In genomic region chr11:118997627-118998387, GRCh38 we compare ENCODE assay signal across 1 cellular context.
TF ChIP-seq lines count a peak whose summit lies in the region.

Gene CENATAC, plus strand, starts transcription at chr11:118998138. Its CDS starts 60 bp downstream, at chr11:118998198.

TF ChIP-seq in GM12878, 131 proteins besides CTCF, POLR2A, EP300 and RAD21 (continued from another document and continues in another):
- TF ChIP-seq PBX3 (IDR thresholded peaks at IDR 0.05; ENCODE audit: insufficient replicate concordance, low read depth, low read length) (no peak), TAF1 (IDR thresholded peaks at IDR 0.05; ENCODE audit: borderline replicate concordance, low read depth, low read length) (0 out of 2 replicates have a peak, but pooled peaks have one; percentile 50), RUNX3 (IDR thresholded peaks at IDR 0.05; ENCODE audit: low read length) (peak; percentile 64), NR2C2 (IDR thresholded peaks at IDR 0.05; ENCODE audit: borderline replicate concordance, control insufficient read depth, insufficient read length, low read depth) (peak; percentile 85), E4F1 (IDR thresholded peaks at IDR 0.05; ENCODE audit: borderline replicate concordance, partially characterized antibody) (no peak), NR2F1 (conservative IDR thresholded peaks at IDR 0.05) (peak; percentile 100), KLF5 (IDR thresholded peaks at IDR 0.05; ENCODE audit: partially characterized antibody) (peak; percentile 23), BCLAF1 (IDR thresholded peaks at IDR 0.05) (no peak), SPI1 (IDR thresholded peaks at IDR 0.05; ENCODE audit: borderline replicate concordance, insufficient read depth, low read depth, low read length) (no peak), IKZF2 (IDR thresholded peaks at IDR 0.05) (no peak; a peak in 1 of 4 replicates), ZNF687 (IDR thresholded peaks at IDR 0.05) (peak; percentile 93), IRF3 (IDR thresholded peaks at IDR 0.05) (no peak; the same call in 1 of the 2 replicates), CEBPZ (IDR thresholded peaks at IDR 0.05; ENCODE audit: low read depth, low read length) (no peak), SIX5 (IDR thresholded peaks at IDR 0.05; ENCODE audit: low read depth, low read length, severe bottlenecking) (no peak), TARDBP (IDR thresholded peaks at IDR 0.05; ENCODE audit: borderline replicate concordance) (0 out of 2 replicates have a peak, but pooled peaks have one; percentile 25), POU2F2 (IDR thresholded peaks at IDR 0.05; ENCODE audit: borderline replicate concordance, low read depth, low read length) (0 out of 3 replicates have a peak, but pooled peaks have one; percentile 37), BMI1 (IDR thresholded peaks at IDR 0.05; ENCODE audit: borderline replicate concordance) (no peak), PKNOX1 (IDR thresholded peaks at IDR 0.05) (peak; percentile 67), KDM1A (IDR thresholded peaks at IDR 0.05; ENCODE audit: borderline replicate concordance) (no peak), SRF (IDR thresholded peaks at IDR 0.05; ENCODE audit: low read depth in 2 of 2, low read length in 2 of 2) (no peak), NR2C1 (IDR thresholded peaks at IDR 0.05) (peak; percentile 99), NRF1 (conservative IDR thresholded peaks at IDR 0.05; ENCODE audit: low read depth, low read length) (peak; percentile 30), YY1 (IDR thresholded peaks at IDR 0.05; ENCODE audit: low read depth, low read length) (peak; percentile 81), MAX (IDR thresholded peaks at IDR 0.05; ENCODE audit: low read depth, low read length) (peak; percentile 43; the same call in 1 of the 2 replicates), RELB (IDR thresholded peaks at IDR 0.05; ENCODE audit: low read depth) (peak; percentile 48; the same call in 1 of the 2 replicates), EED (IDR thresholded peaks at IDR 0.05; ENCODE audit: low read depth) (no peak; the same call in 1 of the 2 replicates), SMAD1 (IDR thresholded peaks at IDR 0.05; ENCODE audit: low read depth, partially characterized antibody) (no peak), CUX1 (IDR thresholded peaks at IDR 0.05; ENCODE audit: insufficient replicate concordance, low read depth, low read length) (no peak), PAX8 (IDR thresholded peaks at IDR 0.05) (no peak)
